ENCODE assay signal across 24 cellular contexts in the genomic region with DNA sequence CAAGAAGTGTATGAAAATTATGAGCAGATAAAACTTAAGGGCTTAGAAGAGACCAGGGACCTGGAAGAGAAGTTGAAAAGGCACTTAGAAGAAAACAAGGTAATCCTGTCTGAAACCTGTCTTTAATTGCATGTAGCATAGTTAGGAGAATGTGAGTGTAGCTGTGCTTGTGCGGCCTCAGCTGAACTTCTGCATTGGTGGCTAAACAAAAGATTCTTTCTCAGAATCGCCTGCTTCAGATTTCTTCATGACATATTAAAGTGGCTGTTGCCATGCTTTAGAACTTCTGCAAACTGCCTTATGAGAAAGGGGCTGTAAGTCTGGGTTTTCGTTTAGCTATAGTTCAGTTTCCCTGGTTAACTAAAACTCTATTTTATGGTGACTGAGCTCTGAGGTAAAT.
"Had no signal": no experiment of that assay in that cellular context is flagged by ENCODE, and none has a peak within 500 bp of the region (broad histone marks: within the 10 kb centered on the region; RNA-seq: fewer than 3 reads in every experiment).

No MANE protein-coding gene starts in this region.

- H3K9me3 Mint-ChIP-seq: activated CD4-positive, alpha-beta memory T cell treated with anti-CD3 and anti-CD28 coated beads for 36 hours; activated CD4-positive, alpha-beta T cell treated with anti-CD3 and anti-CD28 coated beads, Interleukin-2, amount 10 ng/mL, durations not matched to agents 7 days and 5 days; activated naive CD4-positive, alpha-beta T cell treated with anti-CD3 and anti-CD28 coated beads, Interleukin-2, amount 10 ng/mL, durations not matched to agents 7 days and 5 days; activated T-helper 17 cell treated with anti-CD3 and anti-CD28 coated beads, Interleukin-2, amount 50 U/mL, for 72 hours; T-cell had no signal

- DNase-seq: activated CD4-positive, alpha-beta memory T cell treated with anti-CD3 and anti-CD28 coated beads for 36 hours; activated CD4-positive, alpha-beta T cell treated with anti-CD3 and anti-CD28 coated beads, Interleukin-2, amount 10 ng/mL, durations not matched to agents 7 days and 5 days; activated CD4-positive, CD25-positive, alpha-beta regulatory T cell; activated gamma-delta T cell treated with Interleukin-2 at 50 U/mL for 16 hours; activated naive CD4-positive, alpha-beta T cell treated with anti-CD3 and anti-CD28 coated beads, Interleukin-2, amount 10 ng/mL, durations not matched to agents 7 days and 5 days; activated T-cell treated with anti-CD3 and anti-CD28 coated beads for 4 hours; activated T-cell treated with anti-CD3 and anti-CD28 coated beads, Interleukin-2, amount 50 U/mL, for 48 hours; aorta; central memory CD4-positive, alpha-beta T cell; KG1; NCI-H1092; NCI-H1417 treated with DMSO at 0.1 percent for 48 hours; NCI-H1694; NCI-H2029; NCI-H2107; NCI-H2171 treated with DMSO at 0.1 percent for 48 hours; NCI-H345; NCI-H510A; NCI-H526 treated with DMSO at 0.1 percent for 48 hours; Peyer's patch; Right ventricle myocardium superior; T-cell; T-helper 2 cell had no signal

- H3K27ac Mint-ChIP-seq: activated CD4-positive, alpha-beta memory T cell treated with anti-CD3 and anti-CD28 coated beads for 36 hours; activated CD4-positive, alpha-beta T cell treated with anti-CD3 and anti-CD28 coated beads, Interleukin-2, amount 10 ng/mL, durations not matched to agents 7 days and 5 days; activated naive CD4-positive, alpha-beta T cell treated with anti-CD3 and anti-CD28 coated beads, Interleukin-2, amount 10 ng/mL, durations not matched to agents 7 days and 5 days; activated T-helper 17 cell treated with anti-CD3 and anti-CD28 coated beads, Interleukin-2, amount 50 U/mL, for 72 hours; T-cell had no signal

- ATAC-seq: activated T-helper 17 cell treated with anti-CD3 and anti-CD28 coated beads, Interleukin-2, amount 50 U/mL, for 72 hours; T-cell had no signal

- H3K27me3 Mint-ChIP-seq: activated CD4-positive, alpha-beta memory T cell treated with anti-CD3 and anti-CD28 coated beads for 36 hours; activated CD4-positive, alpha-beta T cell treated with anti-CD3 and anti-CD28 coated beads, Interleukin-2, amount 10 ng/mL, durations not matched to agents 7 days and 5 days; activated naive CD4-positive, alpha-beta T cell treated with anti-CD3 and anti-CD28 coated beads, Interleukin-2, amount 10 ng/mL, durations not matched to agents 7 days and 5 days; activated T-helper 17 cell treated with anti-CD3 and anti-CD28 coated beads, Interleukin-2, amount 50 U/mL, for 72 hours; T-cell had no signal

- H3K4me1 Mint-ChIP-seq: activated naive CD4-positive, alpha-beta T cell treated with anti-CD3 and anti-CD28 coated beads, Interleukin-2, amount 10 ng/mL, durations not matched to agents 7 days and 5 days; activated T-helper 17 cell treated with anti-CD3 and anti-CD28 coated beads, Interleukin-2, amount 50 U/mL, for 72 hours; T-cell had no signal

- H3K4me3 Mint-ChIP-seq: activated CD4-positive, alpha-beta memory T cell treated with anti-CD3 and anti-CD28 coated beads for 36 hours; activated CD4-positive, alpha-beta T cell treated with anti-CD3 and anti-CD28 coated beads, Interleukin-2, amount 10 ng/mL, durations not matched to agents 7 days and 5 days; activated naive CD4-positive, alpha-beta T cell treated with anti-CD3 and anti-CD28 coated beads, Interleukin-2, amount 10 ng/mL, durations not matched to agents 7 days and 5 days; activated T-helper 17 cell treated with anti-CD3 and anti-CD28 coated beads, Interleukin-2, amount 50 U/mL, for 72 hours; T-cell had no signal
